Comparison of ENCODE assay signal across 31 cellular contexts in genomic region chr4:10546-10870, GRCh38.
"Had no signal": no experiment of that assay in that cellular context is flagged by ENCODE, and none has a peak within 500 bp of the region (broad histone marks: within the 10 kb centered on the region; RNA-seq: fewer than 3 reads in every experiment).

No MANE protein-coding gene starts in this region.

- H3K36me3 ChIP-seq: brain microvascular endothelial cell, heart left ventricle, left ventricle myocardium inferior, neutrophil, ovary, prostate gland, sigmoid colon, tibial artery, WERI-Rb-1 had no signal

- H3K9me3 ChIP-seq: neutrophil, ovary, prostate gland, tibial artery had no signal

- H3K4me3 ChIP-seq: heart left ventricle, left ventricle myocardium inferior, ovary, prostate gland, sigmoid colon, tibial artery had no signal

- H3K4me1 ChIP-seq: foreskin keratinocyte, heart left ventricle, left ventricle myocardium inferior, prostate gland, sigmoid colon, tibial artery had no signal

- ATAC-seq: activated CD4-positive, CD25-positive, alpha-beta regulatory T cell treated with anti-CD3 and anti-CD28 coated beads, Interleukin-2, amount 50 U/mL, for 24 hours; effector memory CD8-positive, alpha-beta T cell; foreskin keratinocyte; stimulated activated effector memory CD8-positive, alpha-beta T cell treated with anti-CD3 and anti-CD28 coated beads, Interleukin-12 subunit alpha, Interleukin-12 subunit beta, amount 100 ng/mL, for 72 hours; T-helper 17 cell had no signal

- DNase-seq: activated CD4-positive, alpha-beta T cell treated with anti-CD3 and anti-CD28 coated beads for 48 hours; activated CD4-positive, alpha-beta T cell treated with anti-CD3 and anti-CD28 coated beads, Interleukin-2, amount 50 U/mL, for 48 hours; activated CD8-positive, alpha-beta memory T cell treated with anti-CD3 and anti-CD28 coated beads for 24 hours; activated effector memory CD4-positive, alpha-beta T cell treated with Interleukin-2 at 50 U/mL for 16 hours; activated naive CD4-positive, alpha-beta T cell treated with anti-CD3 and anti-CD28 coated beads, Interleukin-2, amount 50 U/mL, for 16 hours; amniotic stem cell; brain microvascular endothelial cell; caudate nucleus; cortex of kidney; effector memory CD8-positive, alpha-beta T cell; foreskin keratinocyte; kidney glomerular epithelial cell; left ventricle myocardium inferior; naive B cell; nephron progenitor cell; retina; sigmoid colon; small intestine; stimulated activated CD4-positive, alpha-beta T cell treated with anti-CD3 and anti-CD28 coated beads, Interleukin-4, amount 100 ng/mL, for 24 hours; stimulated activated naive CD8-positive, alpha-beta T cell treated with anti-CD3 and anti-CD28 coated beads, Interleukin-15, amount 100 ng/mL, for 72 hours; substantia nigra; T-helper 17 cell; T1000; WERI-Rb-1 had no signal

- H3K27ac ChIP-seq: brain microvascular endothelial cell, foreskin keratinocyte, heart left ventricle, left ventricle myocardium inferior, neutrophil, ovary, prostate gland, sigmoid colon, tibial artery, WERI-Rb-1 had no signal

- H3K27me3 ChIP-seq: brain microvascular endothelial cell, foreskin keratinocyte, heart left ventricle, neutrophil, ovary, sigmoid colon, tibial artery had no signal
